ENCODE assay signal across 20 cellular contexts in genomic region chr12:46580445-46580844, GRCh38.
DNase-seq lines count a peak whose midpoint lies in the region; ATAC-seq, FAIRE-seq and TF ChIP-seq lines count a peak whose summit lies in the region.
"Had no signal": no experiment of that assay in that cellular context is flagged by ENCODE, and none has a peak within 500 bp of the region (broad histone marks: within the 10 kb centered on the region; RNA-seq: fewer than 3 reads in every experiment).

No MANE protein-coding gene starts in this region.

- no peaks in the 10 kb centered on the region for H3K27me3 ChIP-seq in HepG2 (ENCODE audit: control insufficient read depth in 1 of 2, insufficient read depth in 2 of 2, low read length in 2 of 2)
- no peaks in the 10 kb centered on the region for H3K27me3 ChIP-seq in right lobe of liver
- H3K27me3 ChIP-seq in Panc1 (ENCODE audit: control insufficient read depth, insufficient read depth, low read length), result no peaks in the 10 kb centered on the region
- H3K27me3 ChIP-seq: BE2C had no signal

- no peak overlapping the region for H3K4me3 ChIP-seq in HepG2 (replicated peaks in 1 of 3; ENCODE audit: insufficient read depth in 1 of 3, low read depth in 2 of 3, low read length in 3 of 3)
- H3K4me3 ChIP-seq in right lobe of liver, result no peak overlapping the region
- H3K4me3 ChIP-seq in Panc1 (ENCODE audit: low read depth in 2 of 2, low read length in 2 of 2), result no peak overlapping the region
- H3K4me3 ChIP-seq: GM23248, HAP-1 had no signal

- POLR2A ChIA-PET in HepG2 (lab: Yijun Ruan, JAX), result interaction anchor here (1.0 kb wide), 1 partner anchor 10 kb away, joined by 3 read pairs; no protein-coding TSS in a partner anchor
- POLR2A ChIA-PET in Panc1 (lab: Charles Lee), result no interaction called here

- no peak overlapping the region for H3K4me2 ChIP-seq in HepG2 (ENCODE audit: low read depth, low read length)

- no peaks in the 10 kb centered on the region for H3K79me2 ChIP-seq in HepG2 (ENCODE audit: insufficient read depth, low read length)

- H4K20me1 ChIP-seq in HepG2 (ENCODE audit: insufficient read depth, low read length), result no peaks in the 10 kb centered on the region

- H3K4me1 Mint-ChIP-seq in Calu3 (ENCODE audit: low read depth, unreplicated experiment), result peaks cover 6% of the 10 kb centered on the region
- no peaks in the 10 kb centered on the region for H3K4me1 Mint-ChIP-seq in mesothelial cell of epicardium

- no peaks in the 10 kb centered on the region for H3K36me3 Mint-ChIP-seq in Calu3 (ENCODE audit: insufficient read depth, unreplicated experiment)
- H3K36me3 Mint-ChIP-seq in mesothelial cell of epicardium, result peaks cover 28% of the 10 kb centered on the region

- FAIRE-seq in HepG2 (lab: Jason Lieb, UNC), result no peak
- FAIRE-seq: GM12892, GM18507, HTR-8/SVneo had no signal

- ATAC-seq in HepG2 (no peak), right lobe of liver (no peak), Panc1 (no peak), HG03159 (IDR thresholded peaks at IDR 0.05; ENCODE audit: unreplicated experiment) (no peak)

- TF ChIP-seq CTCF in HepG2 (CRISPR knock-in tag; IDR thresholded peaks at IDR 0.05), result no peak
- TF ChIP-seq CTCF in right lobe of liver (IDR thresholded peaks at IDR 0.05), result no peak
- no peak for TF ChIP-seq CTCF in Panc1 (IDR thresholded peaks at IDR 0.05)
- no peak for TF ChIP-seq CTCF in Calu3 (IDR thresholded peaks at IDR 0.05; ENCODE audit: unreplicated experiment)
- no peak for TF ChIP-seq CTCF in mesothelial cell of epicardium (IDR thresholded peaks at IDR 0.05; ENCODE audit: unreplicated experiment)

- in situ Hi-C loops in HepG2 (cut with HindIII; ENCODE audit: extremely low pct_ligation_motif_present, low pct_unique_long_range_greater_than_20kb) (no loop called here), Panc1 (cut with HindIII; ENCODE audit: low pct_unique_long_range_greater_than_20kb, low sequenced_read_pairs) (no loop called here)

- H3K27ac Mint-ChIP-seq in Calu3 (ENCODE audit: unreplicated experiment) (no peak overlapping the region), mesothelial cell of epicardium (no peak overlapping the region)
- H3K27ac Mint-ChIP-seq: CD4-positive, CD25-positive, alpha-beta regulatory T cell had no signal

- TF ChIP-seq POLR2A in HepG2 (IDR thresholded peaks at IDR 0.05; ENCODE audit: insufficient read depth in 1 of 2, low read depth in 2 of 2, low read length in 2 of 2) (no peak), right lobe of liver (IDR thresholded peaks at IDR 0.05) (no peak)

- peaks cover 60% of the 10 kb centered on the region for H3K4me1 ChIP-seq in HepG2 (ENCODE audit: insufficient read depth, low read length)
- H3K4me1 ChIP-seq in right lobe of liver, result peaks cover 0 to 2% (median 0%) of the 10 kb centered on the region in 4 donors
- no peaks in the 10 kb centered on the region for H3K4me1 ChIP-seq in Panc1 (ENCODE audit: control insufficient read depth, insufficient read depth, low read length)
- H3K4me1 ChIP-seq: BE2C, HAP-1 had no signal

- 100% methylated on average over 1 of the region's 1 CpG for WGBS in HepG2 (ENCODE audit: low lambda C conversion rate)
- 88% methylated on average over 1 of the region's 1 CpG for WGBS in right lobe of liver (ENCODE audit: insufficient coverage, low coverage, low lambda C conversion rate, missing lambda C conversion rate)

- H3K36me3 ChIP-seq in HepG2 (replicated peaks in 1 of 2; ENCODE audit: control insufficient read depth in 1 of 2, insufficient read depth in 2 of 2, low read length in 2 of 2) (no peaks in the 10 kb centered on the region; a peak in 1 of 5 replicates), right lobe of liver (no peaks in the 10 kb centered on the region), Panc1 (ENCODE audit: control insufficient read depth, insufficient read depth, low read length) (no peaks in the 10 kb centered on the region)
- H3K36me3 ChIP-seq: BE2C, HAP-1 had no signal

- DNase-seq in HepG2 (ENCODE audit: low spot score) (no peak), right lobe of liver (no peak), Panc1 (ENCODE audit: low read depth, low spot score) (no peak), epithelial cell of prostate (ENCODE audit: low read depth, low spot score) (no peak), Calu3 (no peak), mesothelial cell of epicardium (ENCODE audit: low spot score in 2 of 2, unreplicated experiment in 2 of 2) (no peak)
- DNase-seq: ACHN; BE2C; C1 segment of cervical spinal cord; Caco-2; CD4-positive, CD25-positive, alpha-beta regulatory T cell; DMS153; DMS79; GDM1; GM23248 had no signal

- H3K27ac ChIP-seq in HepG2 (ENCODE audit: extremely low read length, insufficient read depth, low read length) (no peak overlapping the region), right lobe of liver (no peak overlapping the region), Panc1 (ENCODE audit: low read length) (peak overlapping the region; percentile 17; the same call in 1 of the 2 replicates), epithelial cell of prostate (peak overlapping the region; percentile 23)
- H3K27ac ChIP-seq: GM23248 had no signal

- H3K9me3 Mint-ChIP-seq in Calu3 (ENCODE audit: low read depth, unreplicated experiment) (peaks cover 12% of the 10 kb centered on the region), mesothelial cell of epicardium (peaks cover 42% of the 10 kb centered on the region)

- no peak for TF ChIP-seq RAD21 in HepG2 (CRISPR knock-in tag; IDR thresholded peaks at IDR 0.05)

- no peak overlapping the region for H3K9ac ChIP-seq in HepG2 (ENCODE audit: insufficient read depth, low read depth, low read length)
- H3K9ac ChIP-seq: GM23248 had no signal

- no peak overlapping the region for H2AFZ ChIP-seq in HepG2 (ENCODE audit: low read length)
- H2AFZ ChIP-seq: GM23248 had no signal

- BruUV-seq in HepG2 (replicated peaks; lab: Mats Ljungman, UMichigan), result no TSS peak
- no TSS peak for BruUV-seq in Panc1 (replicated peaks; lab: Mats Ljungman, UMichigan)
- BruUV-seq in Calu3 (replicated peaks; lab: Mats Ljungman, UMichigan), result no TSS peak

- H3K9me3 ChIP-seq in HepG2 (ENCODE audit: low read length) (peaks cover 5% of the 10 kb centered on the region; the same call in 1 of the 2 replicates), right lobe of liver (no peaks in the 10 kb centered on the region), Panc1 (ENCODE audit: control insufficient read depth, insufficient read depth, low read depth, low read length) (no peaks in the 10 kb centered on the region; the same call in 1 of the 2 replicates)
- H3K9me3 ChIP-seq: BE2C, HAP-1 had no signal

- intact Hi-C loops in HepG2 (cut with micrococcal nuclease; ENCODE audit: unreplicated experiment) (no loop called here), right lobe of liver (cut with DNase I) (no loop called here), Panc1 (cut with micrococcal nuclease; ENCODE audit: unreplicated experiment) (no loop called here), Calu3 (cut with micrococcal nuclease; ENCODE audit: unreplicated experiment) (no loop called here)

- TF ChIP-seq EP300 in HepG2 (IDR thresholded peaks at IDR 0.05; ENCODE audit: low read depth in 2 of 2, low read length in 2 of 2), result no peak
- no peak for TF ChIP-seq EP300 in HepG2 (CRISPR knock-in tag; IDR thresholded peaks at IDR 0.05; ENCODE audit: borderline replicate concordance)

- CTCF ChIA-PET in HepG2 (lab: Yijun Ruan, JAX; ENCODE audit: low intra/inter-chr PET ratio, low total read pairs) (no interaction called here), Panc1 (lab: Charles Lee) (no interaction called here), Calu3 (lab: Charles Lee) (no interaction called here)

- H3K4me3 Mint-ChIP-seq in Calu3 (ENCODE audit: low read depth, unreplicated experiment) (no peak overlapping the region), mesothelial cell of epicardium (no peak overlapping the region)
- H3K4me3 Mint-ChIP-seq: CD4-positive, CD25-positive, alpha-beta regulatory T cell had no signal

- no peaks in the 10 kb centered on the region for H3K27me3 Mint-ChIP-seq in Calu3 (ENCODE audit: unreplicated experiment)
- no peaks in the 10 kb centered on the region for H3K27me3 Mint-ChIP-seq in mesothelial cell of epicardium (ENCODE audit: low read depth)

TF ChIP-seq in HepG2, 621 proteins besides CTCF, POLR2A, EP300 and RAD21 (continues in another document):
- TF ChIP-seq, protein P1, sequence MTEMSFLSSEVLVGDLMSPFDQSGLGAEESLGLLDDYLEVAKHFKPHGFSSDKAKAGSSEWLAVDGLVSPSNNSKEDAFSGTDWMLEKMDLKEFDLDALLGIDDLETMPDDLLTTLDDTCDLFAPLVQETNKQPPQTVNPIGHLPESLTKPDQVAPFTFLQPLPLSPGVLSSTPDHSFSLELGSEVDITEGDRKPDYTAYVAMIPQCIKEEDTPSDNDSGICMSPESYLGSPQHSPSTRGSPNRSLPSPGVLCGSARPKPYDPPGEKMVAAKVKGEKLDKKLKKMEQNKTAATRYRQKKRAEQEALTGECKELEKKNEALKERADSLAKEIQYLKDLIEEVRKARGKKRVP (CRISPR knock-in tag; IDR thresholded peaks at IDR 0.05), result no peak
- TF ChIP-seq CEBPG (CRISPR knock-in tag; IDR thresholded peaks at IDR 0.05) (peak; percentile 69), CREM (IDR thresholded peaks at IDR 0.05) (no peak), CREM (CRISPR knock-in tag; IDR thresholded peaks at IDR 0.05) (no peak), PAXIP1 (CRISPR knock-in tag; conservative IDR thresholded peaks at IDR 0.05) (no peak), ZNF253 (CRISPR knock-in tag; IDR thresholded peaks at IDR 0.05; ENCODE audit: borderline replicate concordance) (no peak), ZNF180 (CRISPR knock-in tag; IDR thresholded peaks at IDR 0.05; ENCODE audit: borderline replicate concordance, low read depth) (no peak)

Comparison
In these comparisons a context has a peak if more than half of its experiments do, and no peak if none do; other contexts are left out.
1. H3K27ac ChIP-seq: peak in Panc1 (single experiment) and epithelial cell of prostate (single experiment); none in HepG2 (single experiment) and right lobe of liver (0 of 3).